ENCODE assay signal across 7 cellular contexts in genomic region chr14:93184391-93185332, GRCh38.
A peak's percentile ranks its signal among the peaks of the same experiment; 100 is the strongest.
DNase-seq lines count a peak whose midpoint lies in the region; ATAC-seq and TF ChIP-seq lines count a peak whose summit lies in the region.

TSS of gene LYSET (plus strand) at chr14:93185317. CDS start at chr14:93185406, 89 bp downstream.
TSS of gene MOAP1 (minus strand) at chr14:93184897. CDS start at chr14:93184242, 655 bp downstream.

- no peaks in the 10 kb centered on the region for H3K4me1 ChIP-seq in iPS DF 6.9 (ENCODE audit: control insufficient read depth, insufficient read depth, low read length)

- DNase-seq in NCI-H128 (lab: John Stamatoyannopoulos, UW; ENCODE audit: unreplicated experiment), result peak; percentile 75
- DNase-seq in T-helper 9 cell, result peak; percentile 89
- no peak for DNase-seq in astrocyte of the cerebellum (ENCODE audit: low read depth)
- peak; percentile 31 for DNase-seq in iPS DF 6.9 (ENCODE audit: low read depth, low spot score)
- peak; percentile 33 for DNase-seq in skeletal muscle cell (ENCODE audit: low read depth)

- WGBS in iPS DF 6.9 (ENCODE audit: insufficient coverage, insufficient read length), result no CpG with 5 or more reads among the region's 122 CpGs

- in situ Hi-C loops in astrocyte of the cerebellum (cut with HindIII; ENCODE audit: low sequenced_read_pairs), result no loop called here

- peak; percentile 87 for TF ChIP-seq POLR2A in GM15510 (IDR thresholded peaks at IDR 0.05; ENCODE audit: borderline replicate concordance, extremely low read depth, insufficient read length)

- peak; percentile 8 for TF ChIP-seq CTCF in astrocyte of the cerebellum (IDR thresholded peaks at IDR 0.05; ENCODE audit: low read depth, low read length, missing control alignments)

- H3K4me3 ChIP-seq in astrocyte of the cerebellum (ENCODE audit: low read depth, low read length) (peak within 1 kb of the TSS; percentile 93), iPS DF 6.9 (ENCODE audit: low read length) (peak within 1 kb of the TSS; percentile 95), skeletal muscle cell (ENCODE audit: low read depth, low read length) (peak within 1 kb of the TSS; percentile 93)

- H3K27me3 ChIP-seq in iPS DF 6.9 (ENCODE audit: control insufficient read depth, insufficient read depth, low read length), result no peaks in the 10 kb centered on the region

- no peaks in the 10 kb centered on the region; the same call in 1 of the 2 replicates for H3K36me3 ChIP-seq in iPS DF 6.9 (ENCODE audit: control insufficient read depth, insufficient read depth, low read length)

- no peaks in the 10 kb centered on the region for H3K9me3 ChIP-seq in iPS DF 6.9 (ENCODE audit: control insufficient read depth, insufficient read depth, low read length)

- ATAC-seq in HG02759 (IDR thresholded peaks at IDR 0.05; ENCODE audit: unreplicated experiment), result peak; percentile 87

- no peak within 1 kb of the TSS for H3K27ac ChIP-seq in iPS DF 6.9 (ENCODE audit: low read length)
